ENCODE assay signal across 16 cellular contexts in genomic region chr2:164457271-164457670, GRCh38.
DNase-seq lines count a peak whose midpoint lies in the region; ATAC-seq and TF ChIP-seq lines count a peak whose summit lies in the region.
"Had no signal": no experiment of that assay in that cellular context is flagged by ENCODE, and none has a peak within 500 bp of the region (broad histone marks: within the 10 kb centered on the region; RNA-seq: fewer than 3 reads in every experiment).

No MANE protein-coding gene starts in this region.

- H3K27ac ChIP-seq in MM.1S (ENCODE audit: low read length) (no peak overlapping the region), upper lobe of left lung (no peak overlapping the region)

- no peaks in the 10 kb centered on the region for H3K9me3 ChIP-seq in MM.1S (replicated peaks; ENCODE audit: insufficient read depth, low read length)
- no peaks in the 10 kb centered on the region for H3K9me3 ChIP-seq in upper lobe of left lung

- H3K9me2 ChIP-seq in MM.1S (replicated peaks; ENCODE audit: insufficient read depth, low read length): no peaks in the 10 kb centered on the region

- H3K4me3 ChIP-seq in MM.1S (ENCODE audit: low read length) (no peak overlapping the region), upper lobe of left lung (no peak overlapping the region)

- WGBS in upper lobe of left lung, 2 donors: 81 to 100% methylated on average over 1 of the region's 1 CpG

- no peaks in the 10 kb centered on the region for H3K79me2 ChIP-seq in MM.1S (ENCODE audit: low read length)

- no peaks in the 10 kb centered on the region for H3F3A ChIP-seq in MM.1S (ENCODE audit: insufficient read depth, low read length)

- H3K36me3 ChIP-seq in MM.1S (replicated peaks; ENCODE audit: insufficient read depth, low read length): no peaks in the 10 kb centered on the region
- no peaks in the 10 kb centered on the region for H3K36me3 ChIP-seq in upper lobe of left lung

- no peak for TF ChIP-seq POLR2A in upper lobe of left lung (IDR thresholded peaks at IDR 0.05)

- ATAC-seq in GM18873 (IDR thresholded peaks at IDR 0.05; ENCODE audit: low FRiP score, unreplicated experiment): no peak
- ATAC-seq in upper lobe of left lung (ENCODE audit: low FRiP score in 2 of 2): no peak
- ATAC-seq: Panc1 had no signal

- TF ChIP-seq CTCF in MM.1S (IDR thresholded peaks at IDR 0.05; ENCODE audit: low read length) (no peak), upper lobe of left lung (IDR thresholded peaks at IDR 0.05) (no peak)

- DNase-seq in DMS53 (lab: John Stamatoyannopoulos, UW): peak; percentile 63
- DNase-seq in DMS53 treated with DMSO at 0.1 percent for 48 hours (lab: John Stamatoyannopoulos, UW; ENCODE audit: unreplicated experiment): peak; percentile 35
- peak; percentile 16 for DNase-seq in NCI-H446 treated with DMSO at 0.1 percent for 48 hours (lab: John Stamatoyannopoulos, UW)
- peak; percentile 12 for DNase-seq in kidney tubule cell (ENCODE audit: low spot score)
- DNase-seq in MM.1S: no peak
- DNase-seq in upper lobe of left lung: no peak
- DNase-seq: C1 segment of cervical spinal cord; CD4-positive, alpha-beta memory T cell; HCEC 1CT; Kasumi-1; NCI-H1048; NCI-H226; NCI-H524 treated with DMSO at 0.1 percent for 48 hours; T-helper 1 cell had no signal

- H3K4me2 ChIP-seq in MM.1S (ENCODE audit: low read depth, low read length): no peak overlapping the region

- H3K9ac ChIP-seq in MM.1S (ENCODE audit: low read length): no peak overlapping the region

- no peak for TF ChIP-seq EP300 in upper lobe of left lung (IDR thresholded peaks at IDR 0.05)

- H3K4me1 ChIP-seq in MM.1S (ENCODE audit: low read length) (no peaks in the 10 kb centered on the region), upper lobe of left lung (no peaks in the 10 kb centered on the region)

- H3K27me3 ChIP-seq in MM.1S (replicated peaks; ENCODE audit: insufficient read depth, low read length) (no peaks in the 10 kb centered on the region), upper lobe of left lung (no peaks in the 10 kb centered on the region)

- no peaks in the 10 kb centered on the region for H4K20me1 ChIP-seq in MM.1S (ENCODE audit: insufficient read depth, low read length)

- H2AFZ ChIP-seq in MM.1S (ENCODE audit: low read length): no peak overlapping the region

Comparison
In these comparisons a context has a peak if more than half of its experiments do, and no peak if none do; other contexts are left out.
1. DNase-seq: peak in DMS53 (single experiment), DMS53 treated with DMSO at 0.1 percent for 48 hours (single experiment), NCI-H446 treated with DMSO at 0.1 percent for 48 hours (single experiment) and kidney tubule cell (single experiment); none in MM.1S (single experiment) and upper lobe of left lung (0 of 2).